In genomic region chr16:77422196-77422784, GRCh38 we compare ENCODE assay signal across 1 cellular context.
TF ChIP-seq lines count a peak whose summit lies in the region.

No MANE protein-coding gene starts in this region.

TF ChIP-seq in HEK293, 187 proteins besides CTCF, POLR2A, EP300 and RAD21 (continued from another document):
- TF ChIP-seq KLF8 (tag by site-specific recombination; IDR thresholded peaks at IDR 0.05) (no peak), SCRT2 (tag by site-specific recombination; IDR thresholded peaks at IDR 0.05) (no peak), ZNF10 (tag by site-specific recombination; IDR thresholded peaks at IDR 0.05) (no peak), PRDM1 (tag by site-specific recombination; IDR thresholded peaks at IDR 0.05) (no peak), ZNF777 (tag by site-specific recombination; IDR thresholded peaks at IDR 0.05; ENCODE audit: borderline replicate concordance) (no peak), EGR2 (tag by site-specific recombination; IDR thresholded peaks at IDR 0.05; ENCODE audit: low read depth) (no peak), ZFP3 (tag by site-specific recombination; IDR thresholded peaks at IDR 0.05; ENCODE audit: low read depth) (no peak), ZNF426 (tag by site-specific recombination; IDR thresholded peaks at IDR 0.05) (no peak), ZNF843 (tag by site-specific recombination; IDR thresholded peaks at IDR 0.05) (no peak), ATF2 (tag by site-specific recombination; IDR thresholded peaks at IDR 0.05; ENCODE audit: low read depth) (peak; percentile 79), RBAK (tag by site-specific recombination; IDR thresholded peaks at IDR 0.05) (no peak), FEZF1 (tag by site-specific recombination; IDR thresholded peaks at IDR 0.05) (no peak), ZSCAN23 (tag by site-specific recombination; IDR thresholded peaks at IDR 0.05) (no peak), KLF7 (tag by site-specific recombination; IDR thresholded peaks at IDR 0.05; ENCODE audit: borderline replicate concordance) (no peak), ZFP69B (tag by site-specific recombination; IDR thresholded peaks at IDR 0.05) (no peak), ZNF335 (tag by site-specific recombination; conservative IDR thresholded peaks at IDR 0.05) (no peak), ZNF366 (tag by site-specific recombination; conservative IDR thresholded peaks at IDR 0.05) (peak; percentile 90), ZNF146 (tag by site-specific recombination; IDR thresholded peaks at IDR 0.05) (no peak), ZNF596 (tag by site-specific recombination; IDR thresholded peaks at IDR 0.05) (no peak), KLF16 (tag by site-specific recombination; IDR thresholded peaks at IDR 0.05) (no peak), ZNF776 (tag by site-specific recombination; IDR thresholded peaks at IDR 0.05; ENCODE audit: borderline replicate concordance) (peak; percentile 73; the same call in 1 of the 2 replicates), IKZF3 (tag by site-specific recombination; IDR thresholded peaks at IDR 0.05) (no peak), ZXDB (tag by site-specific recombination; IDR thresholded peaks at IDR 0.05) (no peak), ZNF24 (tag by site-specific recombination; IDR thresholded peaks at IDR 0.05) (no peak), ZNF398 (tag by site-specific recombination; IDR thresholded peaks at IDR 0.05) (peak; percentile 29; the same call in 1 of the 2 replicates), ZNF639 (tag by site-specific recombination; IDR thresholded peaks at IDR 0.05) (no peak)
TF ChIP-seq in HEK293: peak in this region for 6.
